27 cellular contexts compared by ENCODE assay signal in genomic region chr20:49292010-49292409, GRCh38. TPM values are rescaled to one million over a fixed set of nuclear protein-coding genes. Genes with fewer than 3 reads are reported as not detected.
DNase-seq lines count a peak whose midpoint lies in the region; ATAC-seq and TF ChIP-seq lines count a peak whose summit lies in the region.
"Had no signal": no experiment of that assay in that cellular context is flagged by ENCODE, and none has a peak within 500 bp of the region (broad histone marks: within the 10 kb centered on the region; RNA-seq: fewer than 3 reads in every experiment).

No MANE protein-coding gene starts in this region.

- 0 out of 2 replicates have a peak overlapping the region, but pooled peaks have one; percentile 85 for H3K27ac ChIP-seq in SK-N-MC
- H3K27ac ChIP-seq in epithelial cell of prostate, result peak overlapping the region; percentile 91
- H3K27ac ChIP-seq: BLaER1 treated with 17β-estradiol and CSF1 and Interleukin-3, amounts not matched to agents 10 nM and 100 nM; body of pancreas; colonic mucosa; gastrocnemius medialis had no signal

- BruUV-seq in Caco-2 (replicated peaks; lab: Mats Ljungman, UMichigan), result no TSS peak

- ATAC-seq in HG02973 (IDR thresholded peaks at IDR 0.05; ENCODE audit: unreplicated experiment), result no peak
- ATAC-seq: body of pancreas, gastrocnemius medialis, Right ventricle myocardium inferior had no signal

- no peak for DNase-seq in activated CD4-positive, alpha-beta memory T cell treated with anti-CD3 and anti-CD28 coated beads, Interleukin-2, amount 10 ng/mL, durations not matched to agents 7 days and 5 days
- no peak for DNase-seq in activated CD4-positive, alpha-beta memory T cell treated with anti-CD3 and anti-CD28 coated beads for 36 hours
- no peak for DNase-seq in Caco-2
- no peak for DNase-seq in SK-N-MC (ENCODE audit: low read depth, low spot score)
- DNase-seq in epithelial cell of prostate (ENCODE audit: low read depth, low spot score), result no peak
- no peak for DNase-seq in 8988T
- no peak for DNase-seq in stimulated activated naive CD4-positive, alpha-beta T cell (lab: John Stamatoyannopoulos, UW)
- DNase-seq: ACHN; activated CD4-positive, CD25-positive, alpha-beta regulatory T cell treated with anti-CD3 and anti-CD28 coated beads, Interleukin-2, amount 50 U/mL, for 72 hours; body of pancreas; colonic mucosa; COR-L47; gastrocnemius medialis; hippocampal formation; immature natural killer cell; NCI-H2029 treated with DMSO at 0.1 percent for 48 hours; NCI-H226; NCI-H774; substantia nigra; T1000; upper lobe of left lung had no signal

- H3K36me3 Mint-ChIP-seq in activated CD4-positive, alpha-beta memory T cell treated with anti-CD3 and anti-CD28 coated beads, Interleukin-2, amount 10 ng/mL, durations not matched to agents 7 days and 5 days (ENCODE audit: low read depth), result peaks cover 72% of the 10 kb centered on the region
- H3K36me3 Mint-ChIP-seq in activated CD4-positive, alpha-beta memory T cell treated with anti-CD3 and anti-CD28 coated beads for 36 hours, result peaks cover 70% of the 10 kb centered on the region
- H3K36me3 Mint-ChIP-seq in Caco-2 (ENCODE audit: insufficient read depth, unreplicated experiment), result peaks cover 89% of the 10 kb centered on the region

- TF ChIP-seq CTCF in Caco-2 (IDR thresholded peaks at IDR 0.05; ENCODE audit: insufficient read depth in 1 of 2, low read depth in 1 of 2, low read length in 1 of 2, severe bottlenecking in 1 of 2, unreplicated experiment in 1 of 2), result no peak

- H3K9me3 Mint-ChIP-seq in activated CD4-positive, alpha-beta memory T cell treated with anti-CD3 and anti-CD28 coated beads, Interleukin-2, amount 10 ng/mL, durations not matched to agents 7 days and 5 days, result peaks cover 6% of the 10 kb centered on the region
- H3K9me3 Mint-ChIP-seq in activated CD4-positive, alpha-beta memory T cell treated with anti-CD3 and anti-CD28 coated beads for 36 hours, result peaks cover 9% of the 10 kb centered on the region
- peaks cover 15% of the 10 kb centered on the region for H3K9me3 Mint-ChIP-seq in Caco-2 (ENCODE audit: unreplicated experiment)
- H3K9me3 Mint-ChIP-seq: activated T-helper 17 cell treated with anti-CD3 and anti-CD28 coated beads, Interleukin-2, amount 50 U/mL, for 72 hours had no signal

- H3K27me3 Mint-ChIP-seq in activated CD4-positive, alpha-beta memory T cell treated with anti-CD3 and anti-CD28 coated beads, Interleukin-2, amount 10 ng/mL, durations not matched to agents 7 days and 5 days, result no peaks in the 10 kb centered on the region
- no peaks in the 10 kb centered on the region for H3K27me3 Mint-ChIP-seq in activated CD4-positive, alpha-beta memory T cell treated with anti-CD3 and anti-CD28 coated beads for 36 hours
- H3K27me3 Mint-ChIP-seq in Caco-2 (ENCODE audit: insufficient read depth, unreplicated experiment), result no peaks in the 10 kb centered on the region
- H3K27me3 Mint-ChIP-seq: activated T-helper 17 cell treated with anti-CD3 and anti-CD28 coated beads, Interleukin-2, amount 50 U/mL, for 72 hours; memory B cell had no signal

- intact Hi-C loops in activated CD4-positive, alpha-beta memory T cell treated with anti-CD3 and anti-CD28 coated beads for 36 hours (cut with micrococcal nuclease), result no loop called here
- intact Hi-C loops in Caco-2 (cut with micrococcal nuclease; ENCODE audit: unreplicated experiment), result no loop called here

- POLR2A ChIA-PET in activated CD4-positive, alpha-beta memory T cell treated with anti-CD3 and anti-CD28 coated beads, Interleukin-2, amount 10 ng/mL, durations not matched to agents 7 days and 5 days (lab: Charles Lee), result interaction anchor here (0.8 to 4.2 kb wide), 6 partner anchors 9 to 27 kb away, joined by 3 to 52 read pairs (median 5); partner anchors contain the start of gene ZNFX1
- POLR2A ChIA-PET in activated CD4-positive, alpha-beta memory T cell treated with anti-CD3 and anti-CD28 coated beads for 36 hours (lab: Charles Lee), result interaction anchor here (1.4 to 4.2 kb wide), 2 partner anchors 11 to 15 kb away, joined by 5 to 21 read pairs; no protein-coding TSS in a partner anchor
- POLR2A ChIA-PET in Caco-2 (lab: Charles Lee), result interaction anchor here (0.6 to 1.0 kb wide), 2 partner anchors 46 to 377 kb away, joined by 3 read pairs; no protein-coding TSS in a partner anchor

- H3K4me3 ChIP-seq in Caco-2 (ENCODE audit: low read depth, low read length) (no peak overlapping the region), SK-N-MC (no peak overlapping the region)
- H3K4me3 ChIP-seq: BLaER1 treated with 17β-estradiol and CSF1 and Interleukin-3, amounts not matched to agents 10 nM and 100 nM; body of pancreas; colonic mucosa; gastrocnemius medialis; GM12878; upper lobe of left lung had no signal

- peaks cover 27% of the 10 kb centered on the region for H3K4me1 Mint-ChIP-seq in activated CD4-positive, alpha-beta memory T cell treated with anti-CD3 and anti-CD28 coated beads, Interleukin-2, amount 10 ng/mL, durations not matched to agents 7 days and 5 days
- H3K4me1 Mint-ChIP-seq in activated CD4-positive, alpha-beta memory T cell treated with anti-CD3 and anti-CD28 coated beads for 36 hours (ENCODE audit: low read depth), result peaks cover 12% of the 10 kb centered on the region
- H3K4me1 Mint-ChIP-seq in Caco-2 (ENCODE audit: low read depth, unreplicated experiment), result peaks cover 42% of the 10 kb centered on the region

- no peaks in the 10 kb centered on the region for H3K27me3 ChIP-seq in Caco-2 (replicated peaks; ENCODE audit: control insufficient read depth, insufficient read depth, low read length)
- H3K27me3 ChIP-seq: BLaER1 treated with 17β-estradiol and CSF1 and Interleukin-3, amounts not matched to agents 10 nM and 100 nM; body of pancreas; colonic mucosa; gastrocnemius medialis; upper lobe of left lung had no signal

- H3K27ac Mint-ChIP-seq in activated CD4-positive, alpha-beta memory T cell treated with anti-CD3 and anti-CD28 coated beads, Interleukin-2, amount 10 ng/mL, durations not matched to agents 7 days and 5 days, result peak overlapping the region; percentile 14
- no peak overlapping the region for H3K27ac Mint-ChIP-seq in activated CD4-positive, alpha-beta memory T cell treated with anti-CD3 and anti-CD28 coated beads for 36 hours
- peak overlapping the region; percentile 79 for H3K27ac Mint-ChIP-seq in Caco-2 (ENCODE audit: unreplicated experiment)
- H3K27ac Mint-ChIP-seq: immature natural killer cell had no signal

- H3K36me3 ChIP-seq in Caco-2 (ENCODE audit: control insufficient read depth, insufficient read depth, low read length) (peaks cover 22% of the 10 kb centered on the region), SK-N-MC (ENCODE audit: insufficient read depth, low read length) (peaks cover 47% of the 10 kb centered on the region)

- peaks cover 29% of the 10 kb centered on the region for H3K4me1 ChIP-seq in Caco-2
- H3K4me1 ChIP-seq: gastrocnemius medialis had no signal

- H3K9me3 ChIP-seq in Caco-2 (peaks cover 1% of the 10 kb centered on the region; the same call in 1 of the 2 replicates), SK-N-MC (ENCODE audit: low read depth, low read length) (no peaks in the 10 kb centered on the region)
- H3K9me3 ChIP-seq: colonic mucosa, gastrocnemius medialis had no signal

- CTCF ChIA-PET in activated CD4-positive, alpha-beta memory T cell treated with anti-CD3 and anti-CD28 coated beads, Interleukin-2, amount 10 ng/mL, durations not matched to agents 7 days and 5 days (lab: Charles Lee), result no interaction called here
- CTCF ChIA-PET in activated CD4-positive, alpha-beta memory T cell treated with anti-CD3 and anti-CD28 coated beads for 36 hours (lab: Charles Lee), result interaction anchor here (1.0 kb wide), 1 partner anchor 9 kb away, joined by 3 read pairs; no protein-coding TSS in a partner anchor
- CTCF ChIA-PET in Caco-2 (lab: Charles Lee), result interaction anchor here (0.5 to 1.4 kb wide), 2 partner anchors 15 to 28 kb away, joined by 3 to 7 read pairs; no protein-coding TSS in a partner anchor

- no peak overlapping the region for H3K9ac ChIP-seq in SK-N-MC (ENCODE audit: insufficient read length)
- H3K9ac ChIP-seq: BLaER1 treated with 17β-estradiol and CSF1 and Interleukin-3, amounts not matched to agents 10 nM and 100 nM had no signal

- no peak overlapping the region for H3K4me3 Mint-ChIP-seq in activated CD4-positive, alpha-beta memory T cell treated with anti-CD3 and anti-CD28 coated beads, Interleukin-2, amount 10 ng/mL, durations not matched to agents 7 days and 5 days
- no peak overlapping the region for H3K4me3 Mint-ChIP-seq in activated CD4-positive, alpha-beta memory T cell treated with anti-CD3 and anti-CD28 coated beads for 36 hours
- H3K4me3 Mint-ChIP-seq in Caco-2 (ENCODE audit: unreplicated experiment), result no peak overlapping the region
- H3K4me3 Mint-ChIP-seq: activated T-helper 17 cell treated with anti-CD3 and anti-CD28 coated beads, Interleukin-2, amount 50 U/mL, for 72 hours; immature natural killer cell; memory B cell had no signal

RNA-seq across cellular contexts. Expression of gene ZNFX1, which starts 14.2 kb away (rescaled TPM):
- total RNA-seq in activated CD4-positive, alpha-beta memory T cell treated with anti-CD3 and anti-CD28 coated beads, Interleukin-2, amount 10 ng/mL, durations not matched to agents 7 days and 5 days, result 10 to 100 TPM; 88.7 to 89.5 TPM
- total RNA-seq in activated CD4-positive, alpha-beta memory T cell treated with anti-CD3 and anti-CD28 coated beads for 36 hours, result 10 to 100 TPM; 42.5 to 45.3 TPM
- 34.0 and 34.7 TPM in 2 replicates for total RNA-seq in Caco-2 (2022)
